ENCODE assay signal across 2 cellular contexts in genomic region chr22:44405661-44406060, GRCh38.
TF ChIP-seq lines count a peak whose summit lies in the region.

No MANE protein-coding gene starts in this region.

TF ChIP-seq in SK-N-SH treated with all-trans-retinoic acid at 6 μM for 48 hours, 23 proteins besides CTCF, POLR2A, EP300 and RAD21 (continued from another document):
- TF ChIP-seq CREB5 (CRISPR knock-in tag; IDR thresholded peaks at IDR 0.05; ENCODE audit: low read depth) (no peak), OSR1 (CRISPR knock-in tag; IDR thresholded peaks at IDR 0.05) (no peak), ARNTL (CRISPR knock-in tag; IDR thresholded peaks at IDR 0.05; ENCODE audit: borderline replicate concordance, low read depth) (no peak), ZNF565 (CRISPR knock-in tag; conservative IDR thresholded peaks at IDR 0.05; ENCODE audit: low read depth) (no peak), ZNF70 (CRISPR knock-in tag; IDR thresholded peaks at IDR 0.05) (no peak), GLIS3 (CRISPR knock-in tag; IDR thresholded peaks at IDR 0.05) (no peak), CSRNP3 (CRISPR knock-in tag; IDR thresholded peaks at IDR 0.05) (no peak), PATZ1 (CRISPR knock-in tag; IDR thresholded peaks at IDR 0.05; ENCODE audit: borderline replicate concordance) (no peak)

TF ChIP-seq in WTC11, 78 proteins besides CTCF, POLR2A, EP300 and RAD21 (continued from another document):
- TF ChIP-seq ZBTB43 (CRISPR knock-in tag; IDR thresholded peaks at IDR 0.05), result no peak
- TF ChIP-seq AR (CRISPR knock-in tag; IDR thresholded peaks at IDR 0.05), result no peak
- TF ChIP-seq USF2 (CRISPR knock-in tag; IDR thresholded peaks at IDR 0.05), result no peak
- no peak for TF ChIP-seq ZNF281 (CRISPR knock-in tag; IDR thresholded peaks at IDR 0.05)
- no peak for TF ChIP-seq PRDM15 (CRISPR knock-in tag; IDR thresholded peaks at IDR 0.05)
